1 cellular context compared by ENCODE assay signal in the genomic region with DNA sequence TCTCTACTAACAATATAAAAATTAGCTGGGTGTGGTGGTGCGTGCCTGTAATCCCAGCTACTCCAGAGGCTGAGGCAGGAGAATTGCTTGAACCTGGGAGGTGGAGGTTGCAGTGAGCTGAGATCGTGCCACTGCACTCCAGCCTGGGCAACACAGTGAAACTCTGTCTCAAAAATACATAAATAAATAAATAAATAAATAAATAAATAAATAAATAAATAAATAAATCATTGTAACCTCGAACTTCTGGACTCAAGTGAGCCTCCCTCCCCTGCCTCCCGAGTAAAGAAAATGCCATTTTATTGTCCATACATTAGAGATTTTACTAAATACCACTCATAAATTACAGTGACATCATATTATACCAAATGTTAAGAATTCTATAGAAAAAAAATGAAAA.
TF ChIP-seq lines count a peak whose summit lies in the region.

No MANE protein-coding gene starts in this region.

TF ChIP-seq in HEK293, 187 proteins besides CTCF, POLR2A, EP300 and RAD21 (continued from another document):
- TF ChIP-seq, protein P1, sequence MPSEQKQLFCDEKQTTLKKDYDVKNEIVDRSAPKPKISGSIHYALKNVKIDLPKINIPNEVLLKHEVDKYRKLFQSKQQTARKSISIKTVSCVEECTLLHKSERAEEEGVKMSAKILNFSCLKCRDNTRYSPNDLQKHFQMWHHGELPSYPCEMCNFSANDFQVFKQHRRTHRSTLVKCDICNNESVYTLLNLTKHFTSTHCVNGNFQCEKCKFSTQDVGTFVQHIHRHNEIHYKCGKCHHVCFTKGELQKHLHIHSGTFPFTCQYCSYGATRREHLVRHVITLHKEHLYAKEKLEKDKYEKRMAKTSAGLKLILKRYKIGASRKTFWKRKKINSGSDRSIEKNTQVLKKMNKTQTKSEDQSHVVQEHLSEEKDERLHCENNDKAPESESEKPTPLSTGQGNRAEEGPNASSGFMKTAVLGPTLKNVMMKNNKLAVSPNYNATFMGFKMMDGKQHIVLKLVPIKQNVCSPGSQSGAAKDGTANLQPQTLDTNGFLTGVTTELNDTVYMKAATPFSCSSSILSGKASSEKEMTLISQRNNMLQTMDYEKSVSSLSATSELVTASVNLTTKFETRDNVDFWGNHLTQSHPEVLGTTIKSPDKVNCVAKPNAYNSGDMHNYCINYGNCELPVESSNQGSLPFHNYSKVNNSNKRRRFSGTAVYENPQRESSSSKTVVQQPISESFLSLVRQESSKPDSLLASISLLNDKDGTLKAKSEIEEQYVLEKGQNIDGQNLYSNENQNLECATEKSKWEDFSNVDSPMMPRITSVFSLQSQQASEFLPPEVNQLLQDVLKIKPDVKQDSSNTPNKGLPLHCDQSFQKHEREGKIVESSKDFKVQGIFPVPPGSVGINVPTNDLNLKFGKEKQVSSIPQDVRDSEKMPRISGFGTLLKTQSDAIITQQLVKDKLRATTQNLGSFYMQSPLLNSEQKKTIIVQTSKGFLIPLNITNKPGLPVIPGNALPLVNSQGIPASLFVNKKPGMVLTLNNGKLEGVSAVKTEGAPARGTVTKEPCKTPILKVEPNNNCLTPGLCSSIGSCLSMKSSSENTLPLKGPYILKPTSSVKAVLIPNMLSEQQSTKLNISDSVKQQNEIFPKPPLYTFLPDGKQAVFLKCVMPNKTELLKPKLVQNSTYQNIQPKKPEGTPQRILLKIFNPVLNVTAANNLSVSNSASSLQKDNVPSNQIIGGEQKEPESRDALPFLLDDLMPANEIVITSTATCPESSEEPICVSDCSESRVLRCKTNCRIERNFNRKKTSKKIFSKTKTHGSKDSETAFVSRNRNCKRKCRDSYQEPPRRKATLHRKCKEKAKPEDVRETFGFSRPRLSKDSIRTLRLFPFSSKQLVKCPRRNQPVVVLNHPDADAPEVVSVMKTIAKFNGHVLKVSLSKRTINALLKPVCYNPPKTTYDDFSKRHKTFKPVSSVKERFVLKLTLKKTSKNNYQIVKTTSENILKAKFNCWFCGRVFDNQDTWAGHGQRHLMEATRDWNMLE (tag by site-specific recombination; conservative IDR thresholded peaks at IDR 0.05; ENCODE audit: low read depth): peak; percentile 90
- TF ChIP-seq ZXDB (tag by site-specific recombination; IDR thresholded peaks at IDR 0.05) (peak; percentile 66), ZNF202 (tag by site-specific recombination; IDR thresholded peaks at IDR 0.05; ENCODE audit: borderline replicate concordance) (0 out of 2 replicates have a peak, but pooled peaks have one; percentile 55), OVOL3 (tag by site-specific recombination; IDR thresholded peaks at IDR 0.05) (0 out of 2 replicates have a peak, but pooled peaks have one; percentile 47), MZF1 (tag by site-specific recombination; IDR thresholded peaks at IDR 0.05; ENCODE audit: borderline replicate concordance) (peak; percentile 30; the same call in 1 of the 2 replicates), ZBTB8A (tag by site-specific recombination; IDR thresholded peaks at IDR 0.05) (peak; percentile 63), ZBTB21 (tag by site-specific recombination; IDR thresholded peaks at IDR 0.05) (peak; percentile 48; the same call in 1 of the 2 replicates), ZNF223 (tag by site-specific recombination; IDR thresholded peaks at IDR 0.05) (0 out of 2 replicates have a peak, but pooled peaks have one; percentile 35), ZNF629 (tag by site-specific recombination; IDR thresholded peaks at IDR 0.05) (peak; percentile 51), ZNF433 (tag by site-specific recombination; IDR thresholded peaks at IDR 0.05; ENCODE audit: low read depth) (peak; percentile 82), ZNF560 (tag by site-specific recombination; IDR thresholded peaks at IDR 0.05; ENCODE audit: borderline replicate concordance) (peak; percentile 63; the same call in 1 of the 2 replicates), ZNF555 (tag by site-specific recombination; conservative IDR thresholded peaks at IDR 0.05) (peak; percentile 81), ZNF266 (tag by site-specific recombination; IDR thresholded peaks at IDR 0.05; ENCODE audit: low read depth) (peak; percentile 59; the same call in 1 of the 2 replicates), ZNF426 (tag by site-specific recombination; IDR thresholded peaks at IDR 0.05) (peak; percentile 87), ZNF510 (tag by site-specific recombination; IDR thresholded peaks at IDR 0.05; ENCODE audit: insufficient replicate concordance) (peak; percentile 87), ZNF140 (tag by site-specific recombination; IDR thresholded peaks at IDR 0.05) (peak; percentile 67), ZNF664 (tag by site-specific recombination; IDR thresholded peaks at IDR 0.05) (0 out of 2 replicates have a peak, but pooled peaks have one; percentile 53)
- TF ChIP-seq, protein P2, sequence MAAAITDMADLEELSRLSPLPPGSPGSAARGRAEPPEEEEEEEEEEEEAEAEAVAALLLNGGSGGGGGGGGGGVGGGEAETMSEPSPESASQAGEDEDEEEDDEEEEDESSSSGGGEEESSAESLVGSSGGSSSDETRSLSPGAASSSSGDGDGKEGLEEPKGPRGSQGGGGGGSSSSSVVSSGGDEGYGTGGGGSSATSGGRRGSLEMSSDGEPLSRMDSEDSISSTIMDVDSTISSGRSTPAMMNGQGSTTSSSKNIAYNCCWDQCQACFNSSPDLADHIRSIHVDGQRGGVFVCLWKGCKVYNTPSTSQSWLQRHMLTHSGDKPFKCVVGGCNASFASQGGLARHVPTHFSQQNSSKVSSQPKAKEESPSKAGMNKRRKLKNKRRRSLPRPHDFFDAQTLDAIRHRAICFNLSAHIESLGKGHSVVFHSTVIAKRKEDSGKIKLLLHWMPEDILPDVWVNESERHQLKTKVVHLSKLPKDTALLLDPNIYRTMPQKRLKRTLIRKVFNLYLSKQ (tag by site-specific recombination; IDR thresholded peaks at IDR 0.05; ENCODE audit: borderline replicate concordance): 0 out of 2 replicates have a peak, but pooled peaks have one; percentile 54
- TF ChIP-seq, protein P3, sequence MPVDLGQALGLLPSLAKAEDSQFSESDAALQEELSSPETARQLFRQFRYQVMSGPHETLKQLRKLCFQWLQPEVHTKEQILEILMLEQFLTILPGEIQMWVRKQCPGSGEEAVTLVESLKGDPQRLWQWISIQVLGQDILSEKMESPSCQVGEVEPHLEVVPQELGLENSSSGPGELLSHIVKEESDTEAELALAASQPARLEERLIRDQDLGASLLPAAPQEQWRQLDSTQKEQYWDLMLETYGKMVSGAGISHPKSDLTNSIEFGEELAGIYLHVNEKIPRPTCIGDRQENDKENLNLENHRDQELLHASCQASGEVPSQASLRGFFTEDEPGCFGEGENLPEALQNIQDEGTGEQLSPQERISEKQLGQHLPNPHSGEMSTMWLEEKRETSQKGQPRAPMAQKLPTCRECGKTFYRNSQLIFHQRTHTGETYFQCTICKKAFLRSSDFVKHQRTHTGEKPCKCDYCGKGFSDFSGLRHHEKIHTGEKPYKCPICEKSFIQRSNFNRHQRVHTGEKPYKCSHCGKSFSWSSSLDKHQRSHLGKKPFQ (tag by site-specific recombination; IDR thresholded peaks at IDR 0.05): peak; percentile 38; the same call in 1 of the 2 replicates
